In genomic region chr22:32804036-32804435, GRCh38 we compare ENCODE assay signal across 12 cellular contexts. TPM values are rescaled to one million over a fixed set of nuclear protein-coding genes. Genes with fewer than 3 reads are reported as not detected.
DNase-seq lines count a peak whose midpoint lies in the region; ATAC-seq and TF ChIP-seq lines count a peak whose summit lies in the region.
"Had no signal": no experiment of that assay in that cellular context is flagged by ENCODE, and none has a peak within 500 bp of the region (broad histone marks: within the 10 kb centered on the region; RNA-seq: fewer than 3 reads in every experiment).

No MANE protein-coding gene starts in this region.

- H3K27me3 ChIP-seq in right lobe of liver, result no peaks in the 10 kb centered on the region
- no peaks in the 10 kb centered on the region for H3K27me3 ChIP-seq in suprapubic skin

- H3K4me3 ChIP-seq in HFF-Myc (replicated peaks; ENCODE audit: low read depth, low read length), result peak overlapping the region; percentile 95
- peak overlapping the region; percentile 76 for H3K4me3 ChIP-seq in choroid plexus epithelial cell (ENCODE audit: low read depth, low read length)
- H3K4me3 ChIP-seq in right lobe of liver, result peak overlapping the region; percentile 66 to 79 (median 71)
- H3K4me3 ChIP-seq in suprapubic skin, result peak overlapping the region; percentile 80

- H3K4me1 ChIP-seq in right lobe of liver, result peaks cover 0 to 32% (median 14%) of the 10 kb centered on the region in 4 donors
- peaks cover 46% of the 10 kb centered on the region for H3K4me1 ChIP-seq in suprapubic skin

- intact Hi-C loops in right lobe of liver (cut with DNase I), result no loop called here

- H3K9me3 ChIP-seq in right lobe of liver (no peaks in the 10 kb centered on the region), suprapubic skin (no peaks in the 10 kb centered on the region)

- DNase-seq in HFF-Myc (ENCODE audit: extremely low read depth, low read depth), result no peak
- peak; percentile 89 for DNase-seq in choroid plexus epithelial cell (ENCODE audit: low read depth)
- no peak for DNase-seq in right lobe of liver
- DNase-seq in suprapubic skin (ENCODE audit: low spot score in 2 of 2), result no peak
- no peak for DNase-seq in cerebellum (ENCODE audit: low spot score)
- no peak for DNase-seq in NCI-H446 (lab: John Stamatoyannopoulos, UW)
- DNase-seq: activated CD4-positive, alpha-beta T cell treated with anti-CD3 and anti-CD28 coated beads, Interleukin-2, amount 10 ng/mL, durations not matched to agents 7 days and 5 days; MM.1S; stimulated activated CD4-positive, alpha-beta T cell treated with anti-CD3 and anti-CD28 coated beads, Interleukin-15, amount 100 ng/mL, for 24 hours had no signal

- no peak for TF ChIP-seq EP300 in suprapubic skin (IDR thresholded peaks at IDR 0.05)

- TF ChIP-seq CTCF in HFF-Myc (IDR thresholded peaks at IDR 0.05; ENCODE audit: low read depth, low read length, missing control alignments) (no peak), choroid plexus epithelial cell (conservative IDR thresholded peaks at IDR 0.05; ENCODE audit: low read depth, low read length) (peak; percentile 23), right lobe of liver (IDR thresholded peaks at IDR 0.05) (no peak), suprapubic skin (IDR thresholded peaks at IDR 0.05) (no peak)

- ATAC-seq in right lobe of liver (no peak), GM21360 (IDR thresholded peaks at IDR 0.05; ENCODE audit: unreplicated experiment) (no peak), GM19463 (IDR thresholded peaks at IDR 0.05; ENCODE audit: unreplicated experiment) (no peak)

- H3K36me3 ChIP-seq in right lobe of liver (no peaks in the 10 kb centered on the region), suprapubic skin (no peaks in the 10 kb centered on the region)

- TF ChIP-seq POLR2A in right lobe of liver (IDR thresholded peaks at IDR 0.05), result no peak
- TF ChIP-seq POLR2A in suprapubic skin (IDR thresholded peaks at IDR 0.05), result no peak

- 40% methylated on average over 6 of the region's 7 CpGs for WGBS in right lobe of liver (ENCODE audit: insufficient coverage, low coverage, low lambda C conversion rate, missing lambda C conversion rate)
- 26% methylated on average over 7 of the region's 7 CpGs for WGBS in suprapubic skin

- H3K27ac ChIP-seq in right lobe of liver, result no peak overlapping the region
- peak overlapping the region; percentile 91 for H3K27ac ChIP-seq in suprapubic skin

RNA-seq across cellular contexts. Expression of gene TIMP3, which starts 2.5 kb away (rescaled TPM):
- total RNA-seq in right lobe of liver (10 to 100 TPM; 21.9 to 58.6 (median 52.7) TPM), suprapubic skin (100 to 1,000 TPM; 148 to 295 (median 170) TPM), cerebellum (26.7 TPM)
- total RNA-seq: activated CD4-positive, alpha-beta T cell treated with anti-CD3 and anti-CD28 coated beads, Interleukin-2, amount 10 ng/mL, durations not matched to agents 7 days and 5 days; G401 had no signal
